In genomic region chr4:89829470-89830138, GRCh38 we compare ENCODE assay signal across 8 cellular contexts. TPM values are rescaled to one million over a fixed set of nuclear protein-coding genes. Genes with fewer than 3 reads are reported as not detected.
A peak's percentile ranks its signal among the peaks of the same experiment; 100 is the strongest.
DNase-seq lines count a peak whose midpoint lies in the region; ATAC-seq and TF ChIP-seq lines count a peak whose summit lies in the region.

No MANE protein-coding gene starts in this region.

- H3K9me3 ChIP-seq in OCI-LY3 (ENCODE audit: insufficient read depth, low read length) (no peaks in the 10 kb centered on the region), fibroblast of lung (ENCODE audit: control insufficient read depth, insufficient read depth, low read depth, low read length) (no peaks in the 10 kb centered on the region), tibial nerve (no peaks in the 10 kb centered on the region)

- no peaks in the 10 kb centered on the region for H3K9me3 Mint-ChIP-seq in activated CD8-positive, alpha-beta memory T cell treated with anti-CD3 and anti-CD28 coated beads, Interleukin-2, amount 10 ng/mL, durations not matched to agents 7 days and 5 days (ENCODE audit: low read depth)

- H3K36me3 Mint-ChIP-seq in activated CD8-positive, alpha-beta memory T cell treated with anti-CD3 and anti-CD28 coated beads, Interleukin-2, amount 10 ng/mL, durations not matched to agents 7 days and 5 days = peaks cover 4% of the 10 kb centered on the region

- peaks cover 11% of the 10 kb centered on the region for H3K4me1 ChIP-seq in OCI-LY3 (ENCODE audit: low read length)
- H3K4me1 ChIP-seq in fibroblast of lung (ENCODE audit: control insufficient read depth, extremely low read depth, insufficient read depth, low read length) = no peaks in the 10 kb centered on the region
- H3K4me1 ChIP-seq in tibial nerve = peaks cover 0 to 13% (median 4%) of the 10 kb centered on the region in 4 donors

- TF ChIP-seq POLR2A in tibial nerve (IDR thresholded peaks at IDR 0.05) = peak in 1 of 2 donors; percentile 17

- H3K27me3 ChIP-seq in OCI-LY3 (ENCODE audit: low read depth, low read length) (no peaks in the 10 kb centered on the region), fibroblast of lung (ENCODE audit: control insufficient read depth, insufficient read depth, low read length) (peaks cover 2% of the 10 kb centered on the region), tibial nerve (no peaks in the 10 kb centered on the region)

- DNase-seq in activated CD8-positive, alpha-beta memory T cell treated with anti-CD3 and anti-CD28 coated beads, Interleukin-2, amount 10 ng/mL, durations not matched to agents 7 days and 5 days = peak; percentile 69
- DNase-seq in activated CD8-positive, alpha-beta memory T cell treated with anti-CD3 and anti-CD28 coated beads, Interleukin-2, amount 50 U/mL, for 4 hours = no peak
- DNase-seq in fibroblast of lung (ENCODE audit: low read depth in 2 of 2) (peak; percentile 37 to 43), tibial nerve (ENCODE audit: low spot score in 2 of 2) (peak in 1 of 2 donors; percentile 47), NK-92 (lab: John Stamatoyannopoulos, UW; ENCODE audit: unreplicated experiment) (no peak), NCI-H2227 (lab: John Stamatoyannopoulos, UW; ENCODE audit: unreplicated experiment) (no peak)

- H3K36me3 ChIP-seq in OCI-LY3 (replicated peaks; ENCODE audit: low read depth, low read length) = no peaks in the 10 kb centered on the region
- no peaks in the 10 kb centered on the region for H3K36me3 ChIP-seq in fibroblast of lung (ENCODE audit: control insufficient read depth, insufficient read depth, low read length)
- H3K36me3 ChIP-seq in tibial nerve = no peaks in the 10 kb centered on the region

- peaks cover 17% of the 10 kb centered on the region for H3K4me1 Mint-ChIP-seq in activated CD8-positive, alpha-beta memory T cell treated with anti-CD3 and anti-CD28 coated beads, Interleukin-2, amount 10 ng/mL, durations not matched to agents 7 days and 5 days

- H4K20me1 ChIP-seq in OCI-LY3 (ENCODE audit: insufficient read depth, low read length) (no peaks in the 10 kb centered on the region), fibroblast of lung (ENCODE audit: control insufficient read depth, extremely low read depth, insufficient read depth, low read length) (no peaks in the 10 kb centered on the region)

- CTCF ChIA-PET in activated CD8-positive, alpha-beta memory T cell treated with anti-CD3 and anti-CD28 coated beads, Interleukin-2, amount 10 ng/mL, durations not matched to agents 7 days and 5 days (lab: Charles Lee) = no interaction called here

- peaks cover 26% of the 10 kb centered on the region for H3K27me3 Mint-ChIP-seq in activated CD8-positive, alpha-beta memory T cell treated with anti-CD3 and anti-CD28 coated beads, Interleukin-2, amount 10 ng/mL, durations not matched to agents 7 days and 5 days

- H3K4me3 Mint-ChIP-seq in activated CD8-positive, alpha-beta memory T cell treated with anti-CD3 and anti-CD28 coated beads, Interleukin-2, amount 10 ng/mL, durations not matched to agents 7 days and 5 days = peak overlapping the region; percentile 31

- peak overlapping the region; percentile 64 for H2AFZ ChIP-seq in OCI-LY3 (ENCODE audit: low read depth, low read length)
- peak overlapping the region; percentile 7 for H2AFZ ChIP-seq in fibroblast of lung (ENCODE audit: low read length)

- H3K4me3 ChIP-seq in OCI-LY3 (ENCODE audit: low read length) (peak overlapping the region; percentile 51), fibroblast of lung (replicated peaks in 1 of 4; ENCODE audit: control extremely low read depth in 1 of 4, insufficient read depth in 1 of 4, low read depth in 3 of 4, low read length in 4 of 4) (no peak overlapping the region), tibial nerve (no peak overlapping the region)

- no peak for TF ChIP-seq CTCF in OCI-LY3 (IDR thresholded peaks at IDR 0.05; ENCODE audit: low read depth, low read length)
- TF ChIP-seq CTCF in fibroblast of lung (conservative IDR thresholded peaks at IDR 0.05 in 1 of 2, IDR thresholded peaks at IDR 0.05 in 1 of 2; ENCODE audit: low read depth in 1 of 2, low read length in 2 of 2) = no peak
- TF ChIP-seq CTCF in tibial nerve (IDR thresholded peaks at IDR 0.05) = no peak

- H3K9ac ChIP-seq in OCI-LY3 (ENCODE audit: low read length) = 0 out of 2 replicates have a peak overlapping the region, but pooled peaks have one; percentile 3
- H3K9ac ChIP-seq in fibroblast of lung (ENCODE audit: insufficient read depth, low read length) = no peak overlapping the region

- H3K27ac Mint-ChIP-seq in activated CD8-positive, alpha-beta memory T cell treated with anti-CD3 and anti-CD28 coated beads, Interleukin-2, amount 10 ng/mL, durations not matched to agents 7 days and 5 days = peak overlapping the region; percentile 68

- H3K79me2 ChIP-seq in OCI-LY3 (ENCODE audit: low read length) (no peaks in the 10 kb centered on the region), fibroblast of lung (ENCODE audit: control insufficient read depth, insufficient read depth, low read length) (no peaks in the 10 kb centered on the region)

- TF ChIP-seq EP300 in tibial nerve (IDR thresholded peaks at IDR 0.05) = peak; percentile 63 to 87

- WGBS in tibial nerve, 2 donors = 34 to 41% methylated on average over 7 of the region's 7 CpGs

- H3K27ac ChIP-seq in OCI-LY3 (ENCODE audit: low read length) (0 out of 2 replicates have a peak overlapping the region, but pooled peaks have one; percentile 6), fibroblast of lung (ENCODE audit: insufficient read depth, low read length) (no peak overlapping the region), tibial nerve (peak overlapping the region; percentile 24 to 84 (median 70))

- H3K4me2 ChIP-seq in OCI-LY3 (ENCODE audit: low read length) = peak overlapping the region; percentile 67
- no peak overlapping the region for H3K4me2 ChIP-seq in fibroblast of lung (ENCODE audit: extremely low read depth, insufficient read depth, low read length)

- ATAC-seq in activated CD8-positive, alpha-beta memory T cell treated with anti-CD3 and anti-CD28 coated beads, Interleukin-2, amount 10 ng/mL, durations not matched to agents 7 days and 5 days = peak; percentile 86
- ATAC-seq in HG02759 (IDR thresholded peaks at IDR 0.05; ENCODE audit: unreplicated experiment) = peak; percentile 91

RNA-seq across cellular contexts. Expression of gene SNCA, which starts 7.4 kb away (rescaled TPM):
- 1 to 10 TPM; 1.6 to 2.0 TPM for total RNA-seq in activated CD8-positive, alpha-beta memory T cell treated with anti-CD3 and anti-CD28 coated beads, Interleukin-2, amount 10 ng/mL, durations not matched to agents 7 days and 5 days
- total RNA-seq in fibroblast of lung = 6.8 and 7.7 TPM in 2 replicates
- polyA plus RNA-seq in fibroblast of lung = 0.95 and 5.6 TPM in 2 replicates
- polyA plus RNA-seq in fibroblast of lung (2012) = 1.1 and 3.4 TPM in 2 replicates
- polyA minus RNA-seq in fibroblast of lung (ENCODE audit: low replicate concordance) = not detected in 2 replicates
- total RNA-seq in tibial nerve = 100 to 1,000 TPM in 1 of 4 donors, 10 to 100 TPM in 3; 46.5 to 150 (median 79.0) TPM

Comparison
In these comparisons a context has a peak if more than half of its experiments do, and no peak if none do; other contexts are left out.
1. DNase-seq: peak in activated CD8-positive, alpha-beta memory T cell treated with anti-CD3 and anti-CD28 coated beads, Interleukin-2, amount 10 ng/mL, durations not matched to agents 7 days and 5 days (single experiment) and fibroblast of lung (2 of 2); none in activated CD8-positive, alpha-beta memory T cell treated with anti-CD3 and anti-CD28 coated beads, Interleukin-2, amount 50 U/mL, for 4 hours (single experiment), NK-92 (single experiment) and NCI-H2227 (single experiment).